In genomic region chr3:65186268-65186667, GRCh38 we compare ENCODE assay signal across 24 cellular contexts.
"Had no signal": no experiment of that assay in that cellular context is flagged by ENCODE, and none has a peak within 500 bp of the region (broad histone marks: within the 10 kb centered on the region; RNA-seq: fewer than 3 reads in every experiment).

No MANE protein-coding gene starts in this region.

- H3K4me3 ChIP-seq: colonic mucosa, coronary artery, dorsolateral prefrontal cortex, esophagus muscularis mucosa, esophagus squamous epithelium, gastrocnemius medialis, gastroesophageal sphincter, heart left ventricle, heart right ventricle had no signal

- H3K27ac ChIP-seq: colonic mucosa, coronary artery, dorsolateral prefrontal cortex, epithelial cell of prostate, esophagus muscularis mucosa, esophagus squamous epithelium, foreskin keratinocyte, gastrocnemius medialis, gastroesophageal sphincter, heart left ventricle, heart right ventricle had no signal

- DNase-seq: colonic mucosa; cortex of kidney; dermis blood vessel endothelial cell; dorsolateral prefrontal cortex; effector CD4-positive, alpha-beta T cell; effector CD8-positive, alpha-beta T cell; effector memory CD4-positive, alpha-beta T cell; effector memory CD8-positive, alpha-beta T cell; endodermal cell; erythroblast; esophagus squamous epithelium; foreskin fibroblast; foreskin keratinocyte; foreskin melanocyte; gastrocnemius medialis; glutamatergic neuron; head of caudate nucleus; heart left ventricle; heart right ventricle had no signal

- H3K9me3 ChIP-seq: colonic mucosa, esophagus squamous epithelium, gastrocnemius medialis, gastroesophageal sphincter had no signal

- H3K36me3 ChIP-seq: colonic mucosa, esophagus muscularis mucosa, esophagus squamous epithelium, gastrocnemius medialis, gastroesophageal sphincter, heart left ventricle, heart right ventricle had no signal

- H3K27me3 ChIP-seq: colonic mucosa, dorsolateral prefrontal cortex, esophagus muscularis mucosa, esophagus squamous epithelium, foreskin keratinocyte, gastrocnemius medialis, gastroesophageal sphincter, heart right ventricle had no signal

- H3K4me1 ChIP-seq: colonic mucosa, esophagus squamous epithelium, foreskin keratinocyte, gastrocnemius medialis, gastroesophageal sphincter had no signal

- ATAC-seq: effector memory CD8-positive, alpha-beta T cell; esophagus mucosa; foreskin keratinocyte; gastrocnemius medialis; gastroesophageal sphincter; heart left ventricle; heart right ventricle had no signal
